ENCODE assay signal across 8 cellular contexts in the genomic region with DNA sequence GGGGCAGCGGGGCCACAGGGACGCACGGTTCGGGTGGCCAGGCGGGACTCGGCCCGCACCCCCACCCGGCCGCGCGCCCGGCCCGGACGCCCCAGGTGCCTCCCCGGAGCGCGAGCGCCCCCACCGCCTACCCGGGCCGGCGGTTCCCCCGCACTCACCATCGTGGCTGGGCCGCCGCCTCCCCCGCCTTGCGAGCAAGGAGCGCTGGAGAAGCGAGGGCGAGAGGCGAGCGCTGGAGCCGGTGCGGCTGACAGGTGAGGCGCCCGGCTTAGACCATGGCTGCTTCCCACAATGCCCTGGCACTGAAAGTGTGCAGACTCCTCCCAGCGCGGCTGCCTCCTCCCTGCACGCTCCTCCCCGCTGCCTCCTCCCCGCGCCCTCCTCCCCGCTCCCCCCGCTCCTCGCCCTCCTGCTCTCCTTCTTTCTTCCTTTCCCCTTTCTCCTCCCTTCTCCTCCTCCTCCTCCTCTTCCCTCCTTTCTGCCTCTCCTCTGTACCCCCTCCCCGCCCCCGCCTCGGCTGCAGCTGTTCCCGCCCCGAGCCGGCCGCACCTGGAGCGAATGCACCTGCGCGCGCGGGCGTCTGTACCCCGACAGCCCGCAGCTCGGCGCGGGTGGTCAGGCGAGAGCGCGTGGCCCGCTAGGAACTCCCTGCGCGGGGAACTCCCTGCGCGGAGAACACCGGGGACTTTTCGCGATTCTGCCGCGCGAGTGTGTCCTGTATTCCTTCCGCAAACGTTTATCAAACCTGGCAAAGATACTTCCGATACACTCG. TPM values are rescaled to one million over a fixed set of nuclear protein-coding genes. Genes with fewer than 3 reads are reported as not detected.
A peak's percentile ranks its signal among the peaks of the same experiment; 100 is the strongest.
DNase-seq lines count a peak whose midpoint lies in the region; ATAC-seq and TF ChIP-seq lines count a peak whose summit lies in the region.

Gene AP1S3 (minus strand): TSS at position 293 of the 772 bp plus-strand sequence. CDS start 132 bp downstream, at position 161.

- ATAC-seq in GM18870 (IDR thresholded peaks at IDR 0.05; ENCODE audit: unreplicated experiment) (peak; percentile 64), HG03097 (IDR thresholded peaks at IDR 0.05; ENCODE audit: low FRiP score, unreplicated experiment) (peak; percentile 58), left lung (peak; percentile 97)

- H3K9me3 Mint-ChIP-seq in chondrocyte (ENCODE audit: low read depth) = no peaks in the 10 kb centered on the region

- H3K27ac Mint-ChIP-seq in chondrocyte (ENCODE audit: unreplicated experiment) = peak within 1 kb of the TSS; percentile 3

- intact Hi-C loops in left lung (cut with DNase I) = no loop called here

- peak within 1 kb of the TSS; percentile 69 to 70 for H3K27ac ChIP-seq in left lung

- H3K9me3 ChIP-seq in left lung = no peaks in the 10 kb centered on the region

- H3K4me3 Mint-ChIP-seq in chondrocyte (ENCODE audit: unreplicated experiment) = peak within 1 kb of the TSS; percentile 87

- H3K4me1 Mint-ChIP-seq in chondrocyte (ENCODE audit: low read depth) = peaks cover 11% of the 10 kb centered on the region

- H3K36me3 Mint-ChIP-seq in chondrocyte (ENCODE audit: low read depth) = no peaks in the 10 kb centered on the region

- peaks cover 5 to 14% of the 10 kb centered on the region in 2 donors for H3K4me1 ChIP-seq in left lung

- no peak for TF ChIP-seq CTCF in AG09309 (IDR thresholded peaks at IDR 0.05; ENCODE audit: control insufficient read depth, insufficient read depth, low read depth, low read length, missing control alignments)
- TF ChIP-seq CTCF in chondrocyte (IDR thresholded peaks at IDR 0.05) = peak; percentile 22
- no peak for TF ChIP-seq CTCF in left lung (IDR thresholded peaks at IDR 0.05)

- DNase-seq in AG09309 (ENCODE audit: low read depth) = no peak
- DNase-seq in NCI-H2196 treated with DMSO at 0.1 percent for 48 hours (lab: John Stamatoyannopoulos, UW; ENCODE audit: unreplicated experiment) = peak; percentile 87
- peak; percentile 59 to 61 for DNase-seq in activated CD4-positive, alpha-beta T cell treated with anti-CD3 and anti-CD28 coated beads for 24 hours (ENCODE audit: low read depth in 2 of 2)
- no peak for DNase-seq in chondrocyte (ENCODE audit: low spot score)
- DNase-seq in left lung = peak; percentile 88 to 91
- DNase-seq in stimulated activated CD4-positive, alpha-beta T cell treated with anti-CD3 and anti-CD28 coated beads, Interleukin-4, amount 100 ng/mL, for 1 hour = peak; percentile 79

- H3K4me3 ChIP-seq in AG09309 (ENCODE audit: control insufficient read depth, low read depth, low read length) (peak within 1 kb of the TSS; percentile 57), left lung (peak within 1 kb of the TSS; percentile 57 to 61)

- no peaks in the 10 kb centered on the region for H3K27me3 Mint-ChIP-seq in chondrocyte (ENCODE audit: low read depth)

- H3K36me3 ChIP-seq in left lung = no peaks in the 10 kb centered on the region

- H3K27me3 ChIP-seq in left lung = no peaks in the 10 kb centered on the region

RNA-seq across cellular contexts. Expression of gene AP1S3, which starts in this region (rescaled TPM):
- total RNA-seq in chondrocyte (5.2 to 6.4 TPM (median 5.5 TPM) in 3 replicates), left lung (10 to 100 TPM; 21.8 to 23.4 TPM)

Comparison
In these comparisons a context has a peak if more than half of its experiments do, and no peak if none do; other contexts are left out.
1. DNase-seq: peak in NCI-H2196 treated with DMSO at 0.1 percent for 48 hours (single experiment), activated CD4-positive, alpha-beta T cell treated with anti-CD3 and anti-CD28 coated beads for 24 hours (2 of 2), left lung (2 of 2) and stimulated activated CD4-positive, alpha-beta T cell treated with anti-CD3 and anti-CD28 coated beads, Interleukin-4, amount 100 ng/mL, for 1 hour (single experiment); none in AG09309 (single experiment) and chondrocyte (single experiment).
2. Peak in every context shown above with its lines, with median percentiles within 50 percentile points of each other: ATAC-seq.